ENCODE assay signal across 13 cellular contexts in the genomic region with DNA sequence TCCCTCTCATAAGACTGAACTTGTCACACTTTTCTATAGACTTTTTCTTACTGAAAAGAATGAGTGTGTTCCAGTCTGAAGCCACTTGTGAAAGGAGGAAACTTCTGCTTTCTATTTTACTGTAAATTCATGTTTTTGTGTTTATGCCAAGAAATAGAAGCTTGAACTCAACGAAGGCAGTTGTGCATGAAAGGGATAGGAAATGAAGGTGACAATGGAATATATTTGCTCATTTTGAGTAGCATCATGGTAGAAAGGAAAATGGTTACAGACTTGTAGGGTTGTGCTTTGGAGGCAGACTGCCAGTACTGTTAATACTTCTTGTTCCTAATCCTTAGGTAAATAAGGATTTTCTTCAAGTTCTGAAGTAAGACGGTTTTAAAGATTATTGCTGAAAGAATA. TPM values are rescaled to one million over a fixed set of nuclear protein-coding genes. Genes with fewer than 3 reads are reported as not detected.
DNase-seq lines count a peak whose midpoint lies in the region; ATAC-seq lines count a peak whose summit lies in the region.
"Had no signal": no experiment of that assay in that cellular context is flagged by ENCODE, and none has a peak within 500 bp of the region (broad histone marks: within the 10 kb centered on the region; RNA-seq: fewer than 3 reads in every experiment).

No MANE protein-coding gene starts in this region.

- no peaks in the 10 kb centered on the region for H3K27me3 Mint-ChIP-seq in CD4-positive, CD25-positive, alpha-beta regulatory T cell
- H3K27me3 Mint-ChIP-seq in activated T-helper 1 cell treated with anti-CD3 and anti-CD28 coated beads, Interleukin-12 subunit alpha, Interleukin-12 subunit beta, Interleukin-2, Interleukin-4 antibody, amounts not matched to agents 30 ng/mL and 10 ng/mL and 1 ng/mL, durations not matched to agents 14 hours and 24 hours and 36 hours (ENCODE audit: insufficient read depth) = no peaks in the 10 kb centered on the region

- no peak for ATAC-seq in CD4-positive, CD25-positive, alpha-beta regulatory T cell (ENCODE audit: low read depth in 2 of 2)
- ATAC-seq in HG02610 (IDR thresholded peaks at IDR 0.05; ENCODE audit: unreplicated experiment) = peak; percentile 39
- ATAC-seq in GM19463 (IDR thresholded peaks at IDR 0.05; ENCODE audit: unreplicated experiment) = no peak
- ATAC-seq in GM21825 (IDR thresholded peaks at IDR 0.05; ENCODE audit: unreplicated experiment) = no peak

- no peak overlapping the region for H3K27ac Mint-ChIP-seq in CD4-positive, CD25-positive, alpha-beta regulatory T cell
- peak overlapping the region; percentile 75 for H3K27ac Mint-ChIP-seq in activated T-helper 1 cell treated with anti-CD3 and anti-CD28 coated beads, Interleukin-12 subunit alpha, Interleukin-12 subunit beta, Interleukin-2, Interleukin-4 antibody, amounts not matched to agents 30 ng/mL and 10 ng/mL and 1 ng/mL, durations not matched to agents 14 hours and 24 hours and 36 hours
- H3K27ac Mint-ChIP-seq: nephron progenitor cell had no signal

- H3K4me3 ChIP-seq in CD4-positive, CD25-positive, alpha-beta regulatory T cell (ENCODE audit: low read depth, low read length) = peak overlapping the region; percentile 8
- peak overlapping the region in 1 of 2 donors; percentile 2 for H3K4me3 ChIP-seq in muscle layer of duodenum (ENCODE audit: low read depth in 1 of 2, low read length in 2 of 2)
- H3K4me3 ChIP-seq: adrenal gland had no signal

- peak overlapping the region in 1 of 4 donors; percentile 0 for H3K4me3 Mint-ChIP-seq in CD4-positive, CD25-positive, alpha-beta regulatory T cell
- H3K4me3 Mint-ChIP-seq in activated T-helper 1 cell treated with anti-CD3 and anti-CD28 coated beads, Interleukin-12 subunit alpha, Interleukin-12 subunit beta, Interleukin-2, Interleukin-4 antibody, amounts not matched to agents 30 ng/mL and 10 ng/mL and 1 ng/mL, durations not matched to agents 14 hours and 24 hours and 36 hours = no peak overlapping the region
- H3K4me3 Mint-ChIP-seq: nephron progenitor cell had no signal

- intact Hi-C loops in activated T-helper 1 cell treated with anti-CD3 and anti-CD28 coated beads, Interleukin-12 subunit alpha, Interleukin-12 subunit beta, Interleukin-2, Interleukin-4 antibody, amounts not matched to agents 30 ng/mL and 10 ng/mL and 1 ng/mL, durations not matched to agents 14 hours and 24 hours and 36 hours (cut with micrococcal nuclease) = loop anchor here (1.0 kb wide), 2 partner anchors 8 to 15 kb away; a partner anchor contains a TSS

- no peak for DNase-seq in CD4-positive, CD25-positive, alpha-beta regulatory T cell
- no peak for DNase-seq in activated T-helper 1 cell treated with anti-CD3 and anti-CD28 coated beads, Interleukin-12 subunit alpha, Interleukin-12 subunit beta, Interleukin-2, Interleukin-4 antibody, amounts not matched to agents 30 ng/mL and 10 ng/mL and 1 ng/mL, durations not matched to agents 14 hours and 24 hours and 36 hours (ENCODE audit: low spot score)
- DNase-seq in GDM1 (lab: John Stamatoyannopoulos, UW) = no peak
- DNase-seq in foreskin melanocyte = no peak
- DNase-seq: activated CD4-positive, CD25-positive, alpha-beta regulatory T cell; adrenal gland; NCI-H1105; nephron progenitor cell; stimulated activated CD4-positive, alpha-beta T cell treated with anti-CD3 and anti-CD28 coated beads, Interleukin-2, amount 100 ng/mL, for 24 hours had no signal

- no peaks in the 10 kb centered on the region for H3K9me3 Mint-ChIP-seq in CD4-positive, CD25-positive, alpha-beta regulatory T cell
- no peaks in the 10 kb centered on the region for H3K9me3 Mint-ChIP-seq in activated T-helper 1 cell treated with anti-CD3 and anti-CD28 coated beads, Interleukin-12 subunit alpha, Interleukin-12 subunit beta, Interleukin-2, Interleukin-4 antibody, amounts not matched to agents 30 ng/mL and 10 ng/mL and 1 ng/mL, durations not matched to agents 14 hours and 24 hours and 36 hours

- no peaks in the 10 kb centered on the region for H3K27me3 ChIP-seq in CD4-positive, CD25-positive, alpha-beta regulatory T cell (ENCODE audit: control insufficient read depth, insufficient read depth, low read length)
- no peaks in the 10 kb centered on the region for H3K27me3 ChIP-seq in muscle layer of duodenum (ENCODE audit: low read depth, low read length)
- H3K27me3 ChIP-seq: adrenal gland had no signal

- H3K4me1 Mint-ChIP-seq in CD4-positive, CD25-positive, alpha-beta regulatory T cell = peaks cover 43 to 83% (median 52%) of the 10 kb centered on the region in 4 donors
- peaks cover 62% of the 10 kb centered on the region for H3K4me1 Mint-ChIP-seq in activated T-helper 1 cell treated with anti-CD3 and anti-CD28 coated beads, Interleukin-12 subunit alpha, Interleukin-12 subunit beta, Interleukin-2, Interleukin-4 antibody, amounts not matched to agents 30 ng/mL and 10 ng/mL and 1 ng/mL, durations not matched to agents 14 hours and 24 hours and 36 hours (ENCODE audit: low read depth)

- no peak overlapping the region for H3K27ac ChIP-seq in CD4-positive, CD25-positive, alpha-beta regulatory T cell (ENCODE audit: insufficient read depth, low read length, poor library complexity, severe bottlenecking)
- H3K27ac ChIP-seq in muscle layer of duodenum (ENCODE audit: low read length) = peak overlapping the region; percentile 53

- no peaks in the 10 kb centered on the region for H3K36me3 Mint-ChIP-seq in CD4-positive, CD25-positive, alpha-beta regulatory T cell
- peaks cover 37% of the 10 kb centered on the region for H3K36me3 Mint-ChIP-seq in activated T-helper 1 cell treated with anti-CD3 and anti-CD28 coated beads, Interleukin-12 subunit alpha, Interleukin-12 subunit beta, Interleukin-2, Interleukin-4 antibody, amounts not matched to agents 30 ng/mL and 10 ng/mL and 1 ng/mL, durations not matched to agents 14 hours and 24 hours and 36 hours (ENCODE audit: low read depth)

- H3K36me3 ChIP-seq in CD4-positive, CD25-positive, alpha-beta regulatory T cell (ENCODE audit: control insufficient read depth, insufficient read depth, low read length) = peaks cover 7% of the 10 kb centered on the region
- H3K36me3 ChIP-seq in muscle layer of duodenum (ENCODE audit: control insufficient read depth in 1 of 2, insufficient read depth in 2 of 2, low read length in 2 of 2) = no peaks in the 10 kb centered on the region
- H3K36me3 ChIP-seq: adrenal gland had no signal

- peaks cover 43% of the 10 kb centered on the region for H3K4me1 ChIP-seq in CD4-positive, CD25-positive, alpha-beta regulatory T cell (ENCODE audit: control insufficient read depth, insufficient read depth, low read length, poor library complexity, severe bottlenecking)
- peaks cover 13 to 65% of the 10 kb centered on the region in 2 donors for H3K4me1 ChIP-seq in muscle layer of duodenum (ENCODE audit: control insufficient read depth in 1 of 2, insufficient read depth in 2 of 2, low read length in 2 of 2)

- no peaks in the 10 kb centered on the region for H3K9me3 ChIP-seq in CD4-positive, CD25-positive, alpha-beta regulatory T cell (ENCODE audit: control insufficient read depth in 2 of 2, low read length in 2 of 2)
- no peaks in the 10 kb centered on the region for H3K9me3 ChIP-seq in muscle layer of duodenum (ENCODE audit: control insufficient read depth in 1 of 2, low read length in 2 of 2)
- H3K9me3 ChIP-seq: adrenal gland had no signal

RNA-seq across cellular contexts. Expression of a gene that starts 8.1 kb away (rescaled TPM):
- total RNA-seq in CD4-positive, CD25-positive, alpha-beta regulatory T cell = 111 TPM
- polyA plus RNA-seq in CD4-positive, CD25-positive, alpha-beta regulatory T cell = 10 to 100 TPM; 37.4 to 47.2 (median 37.9) TPM
- 176 and 186 TPM in 2 replicates for total RNA-seq in activated T-helper 1 cell treated with anti-CD3 and anti-CD28 coated beads, Interleukin-12 subunit alpha, Interleukin-12 subunit beta, Interleukin-2, Interleukin-4 antibody, amounts not matched to agents 30 ng/mL and 10 ng/mL and 1 ng/mL, durations not matched to agents 14 hours and 24 hours and 36 hours
